In the genomic region with DNA sequence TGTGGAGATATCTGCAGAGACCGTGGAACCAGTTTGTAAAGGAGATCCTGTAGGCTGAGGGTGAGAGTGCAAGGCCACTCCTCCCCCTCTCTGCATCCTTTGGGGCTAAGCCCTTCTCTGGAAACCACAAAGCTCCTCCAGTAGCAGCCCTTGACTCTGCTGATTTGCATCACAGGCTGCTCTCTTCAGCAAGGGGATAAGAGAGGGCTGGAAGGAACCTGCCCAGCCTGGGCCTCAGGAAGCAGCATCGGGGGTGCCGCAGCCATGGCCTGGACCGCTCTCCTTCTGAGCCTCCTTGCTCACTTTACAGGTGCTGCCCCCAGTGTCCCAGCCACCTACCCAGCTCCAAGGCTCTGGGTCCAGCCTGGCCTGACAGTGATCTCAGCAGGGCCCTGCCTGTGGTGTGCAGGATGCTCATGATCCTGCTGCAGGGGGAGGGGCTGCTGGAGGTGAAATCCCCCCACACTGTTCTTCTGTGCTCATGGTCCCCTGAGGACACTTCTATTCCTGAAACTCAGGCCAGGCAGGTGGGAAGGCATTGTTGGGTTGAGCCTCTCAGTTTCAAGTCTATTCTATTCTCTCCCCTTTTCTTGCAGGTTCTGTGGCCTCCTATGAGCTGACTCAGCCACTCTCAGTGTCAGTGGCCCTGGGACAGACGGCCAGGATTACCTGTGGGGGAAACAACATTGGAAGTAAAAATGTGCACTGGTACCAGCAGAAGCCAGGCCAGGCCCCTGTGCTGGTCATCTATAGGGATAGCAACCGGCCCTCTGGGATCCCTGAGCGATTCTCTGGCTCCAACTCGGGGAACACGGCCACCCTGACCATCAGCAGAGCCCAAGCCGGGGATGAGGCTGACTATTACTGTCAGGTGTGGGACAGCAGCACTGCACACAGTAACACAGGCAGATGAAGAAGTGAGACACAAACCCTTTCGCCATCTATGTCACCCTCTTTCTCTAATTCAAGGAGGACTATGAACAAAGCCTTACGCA, we compare ENCODE assay signal across 10 cellular contexts.
DNase-seq lines count a peak whose midpoint lies in the region; ATAC-seq lines count a peak whose summit lies in the region.
"Had no signal": no experiment of that assay in that cellular context is flagged by ENCODE, and none has a peak within 500 bp of the region (broad histone marks: within the 10 kb centered on the region; RNA-seq: fewer than 3 reads in every experiment).

No MANE protein-coding gene starts in this region.

- intact Hi-C loops in aorta (cut with DNase I) = no loop called here

- H3K36me3 Mint-ChIP-seq in T-helper 17 cell (ENCODE audit: low read depth) = no peaks in the 10 kb centered on the region

- 73 to 76% methylated on average over 12 of the region's 12 CpGs for WGBS in aorta, 2 donors

- H3K4me1 ChIP-seq in aorta (ENCODE audit: control insufficient read depth in 1 of 2, insufficient read depth in 2 of 2, low read length in 2 of 2) = no peaks in the 10 kb centered on the region

- no peaks in the 10 kb centered on the region for H3K36me3 ChIP-seq in aorta (ENCODE audit: control insufficient read depth in 1 of 2, insufficient read depth in 2 of 2, low read length in 1 of 2)

- peak overlapping the region; percentile 83 for H3K4me3 Mint-ChIP-seq in T-helper 17 cell
- H3K4me3 Mint-ChIP-seq: neural crest cell had no signal

- no peaks in the 10 kb centered on the region for H3K9me3 ChIP-seq in T-helper 17 cell (ENCODE audit: control insufficient read depth, low read length, poor library complexity, severe bottlenecking)
- H3K9me3 ChIP-seq in aorta (ENCODE audit: control insufficient read depth, low read length) = no peaks in the 10 kb centered on the region

- peak; percentile 78 for DNase-seq in SIG-M5 treated with dmso at 0.1 percent for 504 hours (lab: John Stamatoyannopoulos, UW; ENCODE audit: unreplicated experiment)
- DNase-seq in SIG-M5 (lab: John Stamatoyannopoulos, UW) = no peak
- no peak for DNase-seq in T-helper 17 cell
- no peak for DNase-seq in Ammon's horn (ENCODE audit: low spot score)
- DNase-seq in OCI-M1 (lab: John Stamatoyannopoulos, UW) = no peak
- DNase-seq in aorta = no peak

- H3K4me1 Mint-ChIP-seq in T-helper 17 cell = peaks cover 81% of the 10 kb centered on the region
- H3K4me1 Mint-ChIP-seq: neural crest cell had no signal

- H3K27ac Mint-ChIP-seq in T-helper 17 cell = peak overlapping the region; percentile 94

- no peaks in the 10 kb centered on the region for H3K27me3 ChIP-seq in aorta (ENCODE audit: control insufficient read depth in 1 of 2, insufficient read depth in 2 of 2, low read length in 1 of 2)

- H3K4me3 ChIP-seq in skin epidermis (no peak overlapping the region), aorta (ENCODE audit: low read length in 2 of 2) (no peak overlapping the region)

- H3K27me3 Mint-ChIP-seq in T-helper 17 cell = no peaks in the 10 kb centered on the region

- H3K27ac ChIP-seq in skin epidermis (peak overlapping the region in 14 of 21 experiments; percentile 28 to 96 (median 67)), aorta (ENCODE audit: low read depth in 1 of 2, low read length in 2 of 2) (no peak overlapping the region)

- peak; percentile 76 for ATAC-seq in HG02852 (IDR thresholded peaks at IDR 0.05; ENCODE audit: unreplicated experiment)
- ATAC-seq in T-helper 17 cell = peak; percentile 70
- no peak for ATAC-seq in aorta (ENCODE audit: low FRiP score)
- ATAC-seq: Right ventricle myocardium inferior had no signal

Comparison
In these comparisons a context has a peak if more than half of its experiments do, and no peak if none do; other contexts are left out.
1. H3K27ac ChIP-seq: peak in skin epidermis (14 of 21); none in aorta (0 of 2).